8 cellular contexts compared by ENCODE assay signal in genomic region chr6:152981989-152982767, GRCh38. TPM values are rescaled to one million over a fixed set of nuclear protein-coding genes. Genes with fewer than 3 reads are reported as not detected.
DNase-seq lines count a peak whose midpoint lies in the region; ATAC-seq, FAIRE-seq and TF ChIP-seq lines count a peak whose summit lies in the region.

No MANE protein-coding gene starts in this region.

- H3K9me3 Mint-ChIP-seq in astrocyte (ENCODE audit: unreplicated experiment), result no peaks in the 10 kb centered on the region

- H3K27me3 ChIP-seq in Karpas-422 (ENCODE audit: low read length), result no peaks in the 10 kb centered on the region
- H3K27me3 ChIP-seq in astrocyte (ENCODE audit: insufficient read depth, low read length), result no peaks in the 10 kb centered on the region
- H3K27me3 ChIP-seq in testis, result no peaks in the 10 kb centered on the region

- H3K27ac Mint-ChIP-seq in astrocyte (ENCODE audit: unreplicated experiment), result peak overlapping the region; percentile 70

- peak overlapping the region; percentile 76 to 92 for H3K27ac ChIP-seq in A549
- H3K27ac ChIP-seq in Karpas-422 (ENCODE audit: low read length), result peak overlapping the region; percentile 46
- peak overlapping the region; percentile 52 for H3K27ac ChIP-seq in astrocyte (ENCODE audit: low read depth, low read length)
- no peak overlapping the region for H3K27ac ChIP-seq in testis

- H3K4me1 ChIP-seq in A549 (peaks cover 47% of the 10 kb centered on the region), Karpas-422 (ENCODE audit: low read length) (peaks cover 60% of the 10 kb centered on the region), astrocyte (ENCODE audit: insufficient read depth, low read length) (peaks cover 10% of the 10 kb centered on the region), testis (peaks cover 18% of the 10 kb centered on the region)

- 2% methylated on average over 22 of the region's 55 CpGs for WGBS in A549 (ENCODE audit: missing lambda C conversion rate)
- WGBS in testis, 2 donors, result 7 to 10% methylated on average over 31 to 54 of the region's 55 CpGs

- peak overlapping the region; percentile 96 for H3K4me3 Mint-ChIP-seq in astrocyte (ENCODE audit: unreplicated experiment)

- H3K79me2 ChIP-seq in Karpas-422 (ENCODE audit: low read length) (peaks cover 93% of the 10 kb centered on the region), astrocyte (ENCODE audit: insufficient read depth, low read length) (peaks cover 91% of the 10 kb centered on the region)

- H4K20me1 ChIP-seq in Karpas-422 (ENCODE audit: insufficient read depth, low read depth, low read length), result peaks cover 37% of the 10 kb centered on the region
- H4K20me1 ChIP-seq in astrocyte (ENCODE audit: insufficient read depth, low read length), result peaks cover 33% of the 10 kb centered on the region

- POLR2A ChIA-PET in A549 (lab: Yijun Ruan, JAX), result interaction anchor here (0.7 to 1.9 kb wide), 6 partner anchors 9 to 602 kb away, joined by 3 to 11 read pairs (median 6); partner anchors contain the start of gene MTRF1L

- TF ChIP-seq POLR2A in A549 (IDR thresholded peaks at IDR 0.05; ENCODE audit: low read length) (no peak), GM18505 (IDR thresholded peaks at IDR 0.05; ENCODE audit: borderline replicate concordance, extremely low read depth, insufficient read depth, insufficient read length) (no peak), testis (IDR thresholded peaks at IDR 0.05) (no peak)

- in situ Hi-C loops in ACHN (cut with HindIII; ENCODE audit: low pct_ligation_motif_present, low pct_unique_long_range_greater_than_20kb, low sequenced_read_pairs), result no loop called here

- DNase-seq in A549 (ENCODE audit: low read depth in 1 of 2, low spot score in 1 of 2) (no peak), Karpas-422 (peak; percentile 65), astrocyte (ENCODE audit: low read depth) (no peak), left kidney (ENCODE audit: low read depth, low spot score) (peak; percentile 51), testis (no peak), ACHN (no peak)

- H3K27me3 Mint-ChIP-seq in astrocyte (ENCODE audit: low read depth, unreplicated experiment), result no peaks in the 10 kb centered on the region

- H3K9ac ChIP-seq in Karpas-422 (ENCODE audit: low read length) (peak overlapping the region; percentile 88), astrocyte (ENCODE audit: low read length) (peak overlapping the region; percentile 90)

- H3K9me3 ChIP-seq in A549 (no peaks in the 10 kb centered on the region), Karpas-422 (ENCODE audit: low read length) (no peaks in the 10 kb centered on the region), astrocyte (ENCODE audit: insufficient read depth, low read depth, low read length) (no peaks in the 10 kb centered on the region), testis (no peaks in the 10 kb centered on the region)

- H2AFZ ChIP-seq in Karpas-422 (ENCODE audit: low read length), result no peak overlapping the region
- H2AFZ ChIP-seq in astrocyte (ENCODE audit: low read depth, low read length), result peak overlapping the region; percentile 13

- CTCF ChIA-PET in A549 (lab: Yijun Ruan, JAX), result no interaction called here

- H3K4me2 ChIP-seq in A549 (peak overlapping the region; percentile 90), Karpas-422 (ENCODE audit: low read depth, low read length, poor library complexity, severe bottlenecking) (peak overlapping the region; percentile 90), astrocyte (ENCODE audit: low read length) (peak overlapping the region; percentile 92)

- no peaks in the 10 kb centered on the region for H3K36me3 Mint-ChIP-seq in astrocyte (ENCODE audit: low read depth, unreplicated experiment)

- peaks cover 28% of the 10 kb centered on the region for H3K36me3 ChIP-seq in Karpas-422 (ENCODE audit: insufficient read depth, low read length)
- H3K36me3 ChIP-seq in astrocyte (ENCODE audit: insufficient read depth, low read length), result peaks cover 3% of the 10 kb centered on the region
- H3K36me3 ChIP-seq in testis (ENCODE audit: low read depth, missing control alignments), result no peaks in the 10 kb centered on the region

- no peaks in the 10 kb centered on the region for H3K9me2 ChIP-seq in Karpas-422 (replicated peaks; ENCODE audit: insufficient read depth, low read length)

- intact Hi-C loops in testis (cut with DNase I; ENCODE audit: low total_unique reads), result no loop called here

- TF ChIP-seq RAD21 in A549 (conservative IDR thresholded peaks at IDR 0.05 in 1 of 2, IDR thresholded peaks at IDR 0.05 in 1 of 2), result no peak

- ATAC-seq in A549 (peak; percentile 26 to 35), GM18505 (IDR thresholded peaks at IDR 0.05; ENCODE audit: unreplicated experiment) (peak; percentile 1), HG03097 (IDR thresholded peaks at IDR 0.05; ENCODE audit: low FRiP score, unreplicated experiment) (no peak)

- FAIRE-seq in A549 (lab: Jason Lieb, UNC) (no peak), astrocyte (lab: Jason Lieb, UNC) (no peak)

- no peak for TF ChIP-seq CTCF in A549 (IDR thresholded peaks at IDR 0.05)
- no peak for TF ChIP-seq CTCF in astrocyte (IDR thresholded peaks at IDR 0.05; ENCODE audit: insufficient read depth, low read depth, low read length)
- TF ChIP-seq CTCF in testis (IDR thresholded peaks at IDR 0.05), result no peak

- no peak for TF ChIP-seq EP300 in A549 (IDR thresholded peaks at IDR 0.05)

- peaks cover 24% of the 10 kb centered on the region for H3K4me1 Mint-ChIP-seq in astrocyte (ENCODE audit: low read depth, unreplicated experiment)

- H3K4me3 ChIP-seq in A549 (peak overlapping the region; percentile 69), Karpas-422 (ENCODE audit: low read length) (peak overlapping the region; percentile 83), astrocyte (ENCODE audit: insufficient read depth, low read depth, low read length) (peak overlapping the region; percentile 94), testis (peak overlapping the region; percentile 77 to 91)

TF ChIP-seq in A549, 52 proteins besides CTCF, POLR2A, EP300 and RAD21:
- TF ChIP-seq KDM1A (IDR thresholded peaks at IDR 0.05; ENCODE audit: low read depth), result no peak
- peak; percentile 35 for TF ChIP-seq MAX (IDR thresholded peaks at IDR 0.05)

RNA-seq across cellular contexts. Expression of gene FBXO5, which starts 0.7 kb away (rescaled TPM):
- polyA plus RNA-seq in A549 (2011; rRNA removed), result 20.7 and 29.2 TPM in 2 replicates
- polyA plus RNA-seq in A549 (2012; cell fraction: cytosol; rRNA removed), result 9.0 and 10.1 TPM in 2 replicates
- 5.5 and 5.9 TPM in 2 replicates for polyA plus RNA-seq in A549 (2012; cell fraction: nucleus; rRNA removed)
- 14.3 to 17.2 TPM (median 15.5 TPM) in 3 replicates for polyA plus RNA-seq in A549 (2017; fragmentation: RNase III; extraction: RNeasy Plus Mini Kit Qiagen cat#74134 plus additional on column Dnase treatment)
- 5.5 and 6.3 TPM in 2 replicates for polyA minus RNA-seq in A549 (2011; rRNA and poly(A)+ RNA removed)
- 10.5 and 15.6 TPM in 2 replicates for total RNA-seq in Karpas-422 (2014; rRNA removed; shearing (Covaris generic); ENCODE audit: low replicate concordance)
- total RNA-seq in astrocyte, result 6.1 and 7.5 TPM in 2 replicates
- total RNA-seq in testis, result 1 to 10 TPM; 6.8 to 8.3 TPM
- polyA plus RNA-seq in testis (ENCODE audit: insufficient read depth, low read depth, low replicate concordance), result 6.0 TPM

RNA-seq across cellular contexts. Expression of gene MTRF1L, which starts 20.3 kb away (rescaled TPM):
- 17.0 and 22.6 TPM in 2 replicates for polyA plus RNA-seq in A549 (2011; rRNA removed)
- 4.7 and 5.2 TPM in 2 replicates for polyA plus RNA-seq in A549 (2012; cell fraction: cytosol; rRNA removed)
- polyA plus RNA-seq in A549 (2012; cell fraction: nucleus; rRNA removed), result 2.7 and 4.2 TPM in 2 replicates
- polyA plus RNA-seq in A549 (2017; fragmentation: RNase III; extraction: RNeasy Plus Mini Kit Qiagen cat#74134 plus additional on column Dnase treatment), result 14.3 to 15.0 TPM (median 15.0 TPM) in 3 replicates
- polyA minus RNA-seq in A549 (2011; rRNA and poly(A)+ RNA removed), result 7.5 and 10.1 TPM in 2 replicates
- 17.4 and 23.2 TPM in 2 replicates for total RNA-seq in Karpas-422 (2014; rRNA removed; shearing (Covaris generic); ENCODE audit: low replicate concordance)
- 30.8 and 33.2 TPM in 2 replicates for total RNA-seq in astrocyte
- total RNA-seq in testis, result 10 to 100 TPM; 10.7 to 19.4 TPM
- polyA plus RNA-seq in testis (ENCODE audit: insufficient read depth, low read depth, low replicate concordance), result 18.4 TPM

Comparison
In these comparisons a context has a peak if more than half of its experiments do, and no peak if none do; other contexts are left out.
1. DNase-seq: peak in Karpas-422 (single experiment) and left kidney (single experiment); none in A549 (0 of 2), astrocyte (single experiment), testis (single experiment) and ACHN (single experiment).
2. H3K27ac ChIP-seq: peak in A549 (2 of 2), Karpas-422 (single experiment) and astrocyte (single experiment); none in testis (0 of 2).
3. Peak in every context shown above with its lines, with median percentiles within 50 percentile points of each other: H3K4me2 ChIP-seq and H3K4me3 ChIP-seq.